Comparison of ENCODE assay signal across 23 cellular contexts in genomic region chr11:56852131-56852530, GRCh38.
"Had no signal": no experiment of that assay in that cellular context is flagged by ENCODE, and none has a peak within 500 bp of the region (broad histone marks: within the 10 kb centered on the region; RNA-seq: fewer than 3 reads in every experiment).

No MANE protein-coding gene starts in this region.

- FAIRE-seq: keratinocyte had no signal

- H3K4me3 ChIP-seq: left ventricle myocardium inferior, lung, mucosa of descending colon, ovary, right atrium auricular region, right lobe of liver, smooth muscle cell, tibial nerve, upper lobe of left lung, vagina had no signal

- DNase-seq: hippocampal formation; left ventricle myocardium inferior; midbrain; mucosa of descending colon; naive thymus-derived CD4-positive, alpha-beta T cell; ovary; right lobe of liver; stimulated activated CD4-positive, alpha-beta T cell treated with anti-CD3 and anti-CD28 coated beads, Interleukin-1b, Interleukin-23, amount 100 ng/mL, for 48 hours; stimulated activated CD4-positive, alpha-beta T cell treated with anti-CD3 and anti-CD28 coated beads, Interleukin-2, amount 100 ng/mL, for 48 hours; stimulated activated CD4-positive, alpha-beta T cell treated with anti-CD3 and anti-CD28 coated beads, Interleukin-4, amount 100 ng/mL, for 4 hours; stimulated activated CD8-positive, alpha-beta memory T cell treated with anti-CD3 and anti-CD28 coated beads, Interleukin-4, amount 100 ng/mL, for 48 hours; stimulated activated naive CD4-positive, alpha-beta T cell treated with Interleukin-2 at 50 U/mL for 16 hours; stimulated activated naive CD8-positive, alpha-beta T cell treated with anti-CD3 and anti-CD28 coated beads, Interleukin-15, amount 100 ng/mL, for 72 hours; substantia nigra; upper lobe of left lung had no signal

- H3K4me1 ChIP-seq: left ventricle myocardium inferior, right atrium auricular region, right lobe of liver, tibial nerve, upper lobe of left lung had no signal

- H3K9me3 ChIP-seq: mucosa of descending colon, ovary, right atrium auricular region, right lobe of liver, tibial nerve, upper lobe of left lung, vagina had no signal

- H3K27ac ChIP-seq: left ventricle myocardium inferior, ovary, right atrium auricular region, right lobe of liver, tibial nerve, upper lobe of left lung, vagina had no signal

- H3K27me3 ChIP-seq: ovary, right atrium auricular region, right lobe of liver, upper lobe of left lung, vagina had no signal

- H3K36me3 ChIP-seq: left ventricle myocardium inferior, ovary, right atrium auricular region, right lobe of liver, tibial nerve, upper lobe of left lung, vagina had no signal

- H3K4me2 ChIP-seq: smooth muscle cell had no signal

- ATAC-seq: mucosa of descending colon; naive thymus-derived CD4-positive, alpha-beta T cell; natural killer cell treated with Interleukin-12 subunit alpha and Interleukin-12 subunit beta and Interleukin-15 and Interleukin-18, amount 100 ng/mL, for 72 hours; right lobe of liver; stimulated activated memory B cell treated with anti-CD40 and anti-IgM and Interleukin-4, amounts not matched to agents 10 μg/mL and 1 μg/mL and 100 μg/mL, for 72 hours; stimulated activated naive CD8-positive, alpha-beta T cell treated with anti-CD3 and anti-CD28 coated beads, Interleukin-15, amount 100 ng/mL, for 72 hours had no signal
